ENCODE assay signal across 1 cellular context in the genomic region with DNA sequence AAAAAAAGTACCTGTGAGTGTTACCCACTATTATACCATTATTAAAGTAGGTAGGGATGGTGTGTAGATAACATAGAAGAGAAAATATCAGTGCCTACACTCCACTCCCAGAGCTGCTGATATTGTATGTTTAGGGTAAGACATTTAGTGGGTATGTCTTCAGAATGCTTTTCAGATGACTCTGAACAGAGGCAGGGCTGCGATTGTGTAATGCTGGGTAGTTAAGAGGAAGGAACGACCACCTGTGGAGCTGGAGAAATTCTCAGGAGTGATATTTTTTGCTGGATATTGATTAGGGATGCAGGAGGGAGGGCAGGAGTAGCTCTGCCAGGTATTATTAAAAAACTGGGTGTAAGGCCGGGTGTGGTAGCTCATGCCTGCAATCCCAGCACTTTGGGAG.
TF ChIP-seq lines count a peak whose summit lies in the region.

No MANE protein-coding gene starts in this region.

TF ChIP-seq in GM23338, 12 proteins besides CTCF, POLR2A, EP300 and RAD21 (continued from another document):
- TF ChIP-seq EZH2phosphoT487 (IDR thresholded peaks at IDR 0.05; ENCODE audit: unreplicated experiment) (no peak), STAT1 (IDR thresholded peaks at IDR 0.05; ENCODE audit: unreplicated experiment) (no peak)
- TF ChIP-seq, protein P1, sequence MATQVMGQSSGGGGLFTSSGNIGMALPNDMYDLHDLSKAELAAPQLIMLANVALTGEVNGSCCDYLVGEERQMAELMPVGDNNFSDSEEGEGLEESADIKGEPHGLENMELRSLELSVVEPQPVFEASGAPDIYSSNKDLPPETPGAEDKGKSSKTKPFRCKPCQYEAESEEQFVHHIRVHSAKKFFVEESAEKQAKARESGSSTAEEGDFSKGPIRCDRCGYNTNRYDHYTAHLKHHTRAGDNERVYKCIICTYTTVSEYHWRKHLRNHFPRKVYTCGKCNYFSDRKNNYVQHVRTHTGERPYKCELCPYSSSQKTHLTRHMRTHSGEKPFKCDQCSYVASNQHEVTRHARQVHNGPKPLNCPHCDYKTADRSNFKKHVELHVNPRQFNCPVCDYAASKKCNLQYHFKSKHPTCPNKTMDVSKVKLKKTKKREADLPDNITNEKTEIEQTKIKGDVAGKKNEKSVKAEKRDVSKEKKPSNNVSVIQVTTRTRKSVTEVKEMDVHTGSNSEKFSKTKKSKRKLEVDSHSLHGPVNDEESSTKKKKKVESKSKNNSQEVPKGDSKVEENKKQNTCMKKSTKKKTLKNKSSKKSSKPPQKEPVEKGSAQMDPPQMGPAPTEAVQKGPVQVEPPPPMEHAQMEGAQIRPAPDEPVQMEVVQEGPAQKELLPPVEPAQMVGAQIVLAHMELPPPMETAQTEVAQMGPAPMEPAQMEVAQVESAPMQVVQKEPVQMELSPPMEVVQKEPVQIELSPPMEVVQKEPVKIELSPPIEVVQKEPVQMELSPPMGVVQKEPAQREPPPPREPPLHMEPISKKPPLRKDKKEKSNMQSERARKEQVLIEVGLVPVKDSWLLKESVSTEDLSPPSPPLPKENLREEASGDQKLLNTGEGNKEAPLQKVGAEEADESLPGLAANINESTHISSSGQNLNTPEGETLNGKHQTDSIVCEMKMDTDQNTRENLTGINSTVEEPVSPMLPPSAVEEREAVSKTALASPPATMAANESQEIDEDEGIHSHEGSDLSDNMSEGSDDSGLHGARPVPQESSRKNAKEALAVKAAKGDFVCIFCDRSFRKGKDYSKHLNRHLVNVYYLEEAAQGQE (IDR thresholded peaks at IDR 0.05; ENCODE audit: unreplicated experiment) = no peak
